8 cellular contexts compared by ENCODE assay signal in the genomic region with DNA sequence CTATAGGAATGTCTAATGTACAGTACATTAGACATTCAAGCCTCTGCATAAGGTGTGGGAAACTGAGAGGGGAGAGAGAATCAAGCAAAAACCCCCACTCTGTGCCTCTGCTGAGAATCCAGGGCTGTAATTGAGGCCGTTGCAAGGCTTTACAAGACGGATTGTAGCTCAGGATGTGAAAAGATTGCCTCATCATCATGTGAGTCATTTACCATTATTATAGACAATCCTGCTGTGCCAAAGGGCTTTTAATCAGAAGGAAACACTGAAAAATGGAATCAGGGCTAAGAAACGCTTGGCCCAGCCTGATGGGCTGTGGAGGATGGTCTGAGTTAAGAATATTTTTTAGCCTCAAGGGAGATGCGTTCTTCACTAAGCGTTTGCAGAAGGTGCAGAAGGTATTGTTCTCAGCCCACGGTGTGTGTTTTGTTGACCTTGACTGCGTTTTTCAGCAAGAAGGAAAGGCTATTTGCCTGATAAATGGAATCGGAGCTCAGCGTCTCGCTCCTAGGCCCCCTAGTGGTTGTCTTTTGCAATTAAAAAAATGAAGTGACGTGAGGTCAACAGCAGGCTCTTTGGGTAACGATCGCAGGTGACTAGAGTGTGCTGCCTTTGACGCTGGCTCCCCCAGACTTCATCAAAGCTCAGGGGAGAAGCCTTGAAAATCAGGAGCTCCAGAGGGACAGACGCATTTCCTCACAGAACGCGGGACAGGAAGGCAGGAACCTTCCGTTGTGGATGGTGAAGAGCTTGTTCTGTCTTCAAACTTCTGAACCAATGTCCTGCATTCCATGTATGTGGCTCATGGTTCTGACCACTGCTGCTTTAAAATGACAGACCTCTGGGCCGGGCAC. TPM values are rescaled to one million over a fixed set of nuclear protein-coding genes. Genes with fewer than 3 reads are reported as not detected.
DNase-seq lines count a peak whose midpoint lies in the region; ATAC-seq lines count a peak whose summit lies in the region.

No MANE protein-coding gene starts in this region.

- H3K27me3 ChIP-seq in ectodermal cell (ENCODE audit: control insufficient read depth, insufficient read depth, low read length, poor library complexity, severe bottlenecking), result no peaks in the 10 kb centered on the region

- H3K36me3 ChIP-seq in ectodermal cell (ENCODE audit: control insufficient read depth, insufficient read depth, low read length), result no peaks in the 10 kb centered on the region
- H3K36me3 ChIP-seq in mesodermal cell (ENCODE audit: control insufficient read depth, insufficient read depth, low read length), result no peaks in the 10 kb centered on the region

- ATAC-seq in GM18520 (IDR thresholded peaks at IDR 0.05; ENCODE audit: unreplicated experiment) (peak; percentile 36), HG03354 (IDR thresholded peaks at IDR 0.05; ENCODE audit: poor library complexity, severe bottlenecking, unreplicated experiment) (peak; percentile 58)
- peak; percentile 84 to 88 for ATAC-seq in stimulated activated naive B cell treated with anti-CD40 and anti-IgM and Interleukin-4, amounts not matched to agents 10 μg/mL and 1 μg/mL and 100 μg/mL, for 72 hours (replicated peaks)

- DNase-seq in activated CD4-positive, alpha-beta T cell treated with anti-CD3 and anti-CD28 coated beads for 1 hour, result peak; percentile 46
- peak; percentile 60 for DNase-seq in stimulated activated naive B cell treated with anti-CD40 and anti-IgM and Interleukin-4, amounts not matched to agents 10 μg/mL and 1 μg/mL and 100 μg/mL, for 72 hours
- no peak for DNase-seq in NCI-H345 treated with DMSO at 0.1 percent for 48 hours (lab: John Stamatoyannopoulos, UW; ENCODE audit: unreplicated experiment)
- no peak for DNase-seq in NOMO-1 treated with DMSO at 0.1 percent for 48 hours (lab: John Stamatoyannopoulos, UW; ENCODE audit: unreplicated experiment)

- no peaks in the 10 kb centered on the region for H3K36me3 Mint-ChIP-seq in stimulated activated naive B cell treated with anti-CD40 and anti-IgM and Interleukin-4, amounts not matched to agents 10 μg/mL and 1 μg/mL and 100 μg/mL, for 72 hours

- H3K27ac ChIP-seq in ectodermal cell (ENCODE audit: insufficient read depth, low read depth, low read length, poor library complexity, severe bottlenecking) (peak overlapping the region; percentile 52), mesodermal cell (ENCODE audit: low read depth, low read length, severe bottlenecking) (peak overlapping the region; percentile 96)

- no peaks in the 10 kb centered on the region for H3K9me3 Mint-ChIP-seq in stimulated activated naive B cell treated with anti-CD40 and anti-IgM and Interleukin-4, amounts not matched to agents 10 μg/mL and 1 μg/mL and 100 μg/mL, for 72 hours

- peak overlapping the region; percentile 93 for H3K27ac Mint-ChIP-seq in stimulated activated naive B cell treated with anti-CD40 and anti-IgM and Interleukin-4, amounts not matched to agents 10 μg/mL and 1 μg/mL and 100 μg/mL, for 72 hours

- H3K4me3 ChIP-seq in ectodermal cell (ENCODE audit: insufficient read depth, low read depth, low read length) (no peak overlapping the region), mesodermal cell (ENCODE audit: extremely low read depth, insufficient read depth, low read length, poor library complexity, severe bottlenecking) (no peak overlapping the region)

- H3K4me1 Mint-ChIP-seq in stimulated activated naive B cell treated with anti-CD40 and anti-IgM and Interleukin-4, amounts not matched to agents 10 μg/mL and 1 μg/mL and 100 μg/mL, for 72 hours, result peaks cover 25 to 40% of the 10 kb centered on the region in 2 donors

- no peaks in the 10 kb centered on the region for H3K27me3 Mint-ChIP-seq in stimulated activated naive B cell treated with anti-CD40 and anti-IgM and Interleukin-4, amounts not matched to agents 10 μg/mL and 1 μg/mL and 100 μg/mL, for 72 hours

- no peaks in the 10 kb centered on the region for H3K9me3 ChIP-seq in ectodermal cell (ENCODE audit: control insufficient read depth, low read length)
- no peaks in the 10 kb centered on the region for H3K9me3 ChIP-seq in mesodermal cell (ENCODE audit: control insufficient read depth, low read length)

- H3K4me3 Mint-ChIP-seq in stimulated activated naive B cell treated with anti-CD40 and anti-IgM and Interleukin-4, amounts not matched to agents 10 μg/mL and 1 μg/mL and 100 μg/mL, for 72 hours, result peak overlapping the region; percentile 76 to 85

- 24 to 26% methylated on average over 19 of the region's 19 CpGs for WGBS in ectodermal cell, 2 experiments
- WGBS in mesodermal cell (ENCODE audit: insufficient coverage in 2 of 2), 2 experiments, result 19 to 23% methylated on average over 15 to 16 of the region's 19 CpGs

- peaks cover 10% of the 10 kb centered on the region for H3K4me1 ChIP-seq in ectodermal cell (ENCODE audit: control insufficient read depth, insufficient read depth, low read length)
- H3K4me1 ChIP-seq in mesodermal cell (ENCODE audit: control insufficient read depth, insufficient read depth, low read length, poor library complexity, severe bottlenecking), result peaks cover 15% of the 10 kb centered on the region

RNA-seq across cellular contexts. Expression of a gene that starts 18.1 kb away (rescaled TPM):
- 3.4 TPM for polyA plus RNA-seq in ectodermal cell (2013, experiment 1 of 4)
- 3.7 TPM for polyA plus RNA-seq in ectodermal cell (2013, experiment 2 of 4)
- polyA plus RNA-seq in ectodermal cell (2013, experiment 3 of 4), result 2.7 TPM
- polyA plus RNA-seq in ectodermal cell (2013, experiment 4 of 4), result 3.0 TPM
- polyA plus RNA-seq in mesodermal cell (2013, experiment 1 of 2), result 0.48 TPM
- 1.9 TPM for polyA plus RNA-seq in mesodermal cell (2013, experiment 2 of 2)

Comparison
In these comparisons a context has a peak if more than half of its experiments do, and no peak if none do; other contexts are left out.
1. ATAC-seq: peak in every context shown above with its lines; median percentile 86 in stimulated activated naive B cell treated with anti-CD40 and anti-IgM and Interleukin-4, amounts not matched to agents 10 μg/mL and 1 μg/mL and 100 μg/mL, for 72 hours; 58 in HG03354; 36 in GM18520.
2. DNase-seq: peak in activated CD4-positive, alpha-beta T cell treated with anti-CD3 and anti-CD28 coated beads for 1 hour (single experiment) and stimulated activated naive B cell treated with anti-CD40 and anti-IgM and Interleukin-4, amounts not matched to agents 10 μg/mL and 1 μg/mL and 100 μg/mL, for 72 hours (single experiment); none in NCI-H345 treated with DMSO at 0.1 percent for 48 hours (single experiment) and NOMO-1 treated with DMSO at 0.1 percent for 48 hours (single experiment).